In genomic region chr19:18282788-18283141, GRCh38 we compare ENCODE assay signal across 8 cellular contexts. TPM values are rescaled to one million over a fixed set of nuclear protein-coding genes. Genes with fewer than 3 reads are reported as not detected.
A peak's percentile ranks its signal among the peaks of the same experiment; 100 is the strongest.
DNase-seq lines count a peak whose midpoint lies in the region; ATAC-seq, FAIRE-seq and TF ChIP-seq lines count a peak whose summit lies in the region.

No MANE protein-coding gene starts in this region.

- no peaks in the 10 kb centered on the region for H3K27me3 ChIP-seq in CD4-positive, alpha-beta T cell (ENCODE audit: control insufficient read depth, insufficient read depth, low read length)
- H3K27me3 ChIP-seq in OCI-LY3 (ENCODE audit: low read depth, low read length), result no peaks in the 10 kb centered on the region
- no peaks in the 10 kb centered on the region for H3K27me3 ChIP-seq in neural progenitor cell

- no peak for TF ChIP-seq CTCF in CD4-positive, alpha-beta T cell (IDR thresholded peaks at IDR 0.05)
- TF ChIP-seq CTCF in OCI-LY3 (IDR thresholded peaks at IDR 0.05; ENCODE audit: low read depth, low read length) (no peak), choroid plexus epithelial cell (conservative IDR thresholded peaks at IDR 0.05; ENCODE audit: low read depth, low read length) (no peak), neural progenitor cell (IDR thresholded peaks at IDR 0.05) (no peak)

- H4K20me1 ChIP-seq in OCI-LY3 (ENCODE audit: insufficient read depth, low read length), result peaks cover 16% of the 10 kb centered on the region
- H4K20me1 ChIP-seq in neural progenitor cell (ENCODE audit: low read depth), result peaks cover 30% of the 10 kb centered on the region

- H3K27me3 Mint-ChIP-seq in CD4-positive, alpha-beta T cell, result peaks cover 9% of the 10 kb centered on the region
- peaks cover 24% of the 10 kb centered on the region for H3K27me3 Mint-ChIP-seq in neural progenitor cell (ENCODE audit: insufficient read depth, low read depth)

- peaks cover 42% of the 10 kb centered on the region for H3K79me2 ChIP-seq in OCI-LY3 (ENCODE audit: low read length)
- peaks cover 35% of the 10 kb centered on the region for H3K79me2 ChIP-seq in neural progenitor cell (ENCODE audit: low read depth)

- H3F3A ChIP-seq in neural progenitor cell (ENCODE audit: low read depth), result peaks cover 63% of the 10 kb centered on the region

- H3K4me3 ChIP-seq in OCI-LY3 (ENCODE audit: low read length) (peak overlapping the region; percentile 79), choroid plexus epithelial cell (ENCODE audit: low read depth, low read length) (peak overlapping the region; percentile 53), neural progenitor cell (peak overlapping the region; percentile 64)

- H3K4me2 ChIP-seq in OCI-LY3 (ENCODE audit: low read length) (peak overlapping the region; percentile 99), neural progenitor cell (peak overlapping the region; percentile 83)

- peaks cover 59% of the 10 kb centered on the region for H3K4me1 Mint-ChIP-seq in CD4-positive, alpha-beta T cell (ENCODE audit: low read depth)
- H3K4me1 Mint-ChIP-seq in neural progenitor cell, result peaks cover 47% of the 10 kb centered on the region

- peaks cover 2% of the 10 kb centered on the region for H3K9me3 Mint-ChIP-seq in CD4-positive, alpha-beta T cell
- H3K9me3 Mint-ChIP-seq in neural progenitor cell, result peaks cover 4% of the 10 kb centered on the region

- peak overlapping the region; percentile 97 for H3K27ac ChIP-seq in CD4-positive, alpha-beta T cell (ENCODE audit: low read depth, low read length)
- H3K27ac ChIP-seq in OCI-LY3 (ENCODE audit: low read length) (peak overlapping the region; percentile 88), neural progenitor cell (peak overlapping the region; percentile 99)

- H3K4me1 ChIP-seq in OCI-LY3 (ENCODE audit: low read length) (peaks cover 27% of the 10 kb centered on the region), neural progenitor cell (peaks cover 4% of the 10 kb centered on the region)

- peaks cover 20% of the 10 kb centered on the region for H3K36me3 ChIP-seq in OCI-LY3 (replicated peaks; ENCODE audit: low read depth, low read length)
- H3K36me3 ChIP-seq in neural progenitor cell, result no peaks in the 10 kb centered on the region

- H2AFZ ChIP-seq in OCI-LY3 (ENCODE audit: low read depth, low read length) (no peak overlapping the region), neural progenitor cell (replicated peaks) (no peak overlapping the region)

- POLR2A ChIA-PET in CD4-positive, alpha-beta T cell (lab: Charles Lee), result interaction anchor here (1.2 to 18.2 kb wide), 6 partner anchors 9 to 259 kb away, joined by 3 to 761 read pairs (median 212); partner anchors contain the start of genes LSM4, RAB3A and SSBP4

- H3K36me3 Mint-ChIP-seq in CD4-positive, alpha-beta T cell (ENCODE audit: low read depth), result peaks cover 29% of the 10 kb centered on the region
- peaks cover 11% of the 10 kb centered on the region for H3K36me3 Mint-ChIP-seq in neural progenitor cell

- DNase-seq in CD4-positive, alpha-beta T cell, result no peak
- DNase-seq in choroid plexus epithelial cell (ENCODE audit: low read depth) (no peak), neural progenitor cell (ENCODE audit: low spot score) (no peak), GM19239 (ENCODE audit: insufficient read length, low spot score) (no peak), urothelium cell line (ENCODE audit: low spot score) (no peak), D341Med (ENCODE audit: low spot score) (no peak)

- H3K9ac ChIP-seq in OCI-LY3 (ENCODE audit: low read length), result peak overlapping the region; percentile 92
- H3K9ac ChIP-seq in neural progenitor cell, result no peak overlapping the region

- peak overlapping the region; percentile 92 for H3K4me3 Mint-ChIP-seq in CD4-positive, alpha-beta T cell
- peak overlapping the region; percentile 88 for H3K4me3 Mint-ChIP-seq in neural progenitor cell

- no peak for FAIRE-seq in GM19239 (lab: Jason Lieb, UNC)
- FAIRE-seq in urothelium cell line (lab: Jason Lieb, UNC), result no peak

- no peak for ATAC-seq in CD4-positive, alpha-beta T cell (ENCODE audit: poor library complexity)
- ATAC-seq in HG02571 (IDR thresholded peaks at IDR 0.05; ENCODE audit: unreplicated experiment), result no peak

- no peaks in the 10 kb centered on the region for H3K9me3 ChIP-seq in CD4-positive, alpha-beta T cell (ENCODE audit: control insufficient read depth, low read length)
- H3K9me3 ChIP-seq in OCI-LY3 (ENCODE audit: insufficient read depth, low read length) (no peaks in the 10 kb centered on the region), neural progenitor cell (ENCODE audit: low read depth) (no peaks in the 10 kb centered on the region)

- intact Hi-C loops in CD4-positive, alpha-beta T cell (cut with DNase I, micrococcal nuclease), result loop anchor here in 1 of 2 experiments (1.0 kb wide), 2 partner anchors 22 to 40 kb away; no protein-coding TSS in a partner anchor

- CTCF ChIA-PET in CD4-positive, alpha-beta T cell (lab: Charles Lee), result interaction anchor here (5.3 kb wide), 1 partner anchor 21 kb away, joined by 78 read pairs; no protein-coding TSS in a partner anchor

- peak overlapping the region; percentile 100 for H3K27ac Mint-ChIP-seq in CD4-positive, alpha-beta T cell
- H3K27ac Mint-ChIP-seq in neural progenitor cell, result peak overlapping the region; percentile 98

RNA-seq across cellular contexts. Expression of gene JUND, which starts 1.3 kb away (rescaled TPM):
- 1,000 to 10,000 TPM; 1,827 to 1,976 TPM for total RNA-seq in CD4-positive, alpha-beta T cell
- 51.7 and 107 TPM in 2 replicates for total RNA-seq in neural progenitor cell (ENCODE audit: low replicate concordance)

RNA-seq across cellular contexts. Expression of gene IQCN, which starts 8.5 kb away (rescaled TPM):
- total RNA-seq in CD4-positive, alpha-beta T cell, result 10 to 100 TPM; 18.1 to 18.7 TPM
- 0.11 and 1.4 TPM in 2 replicates for total RNA-seq in neural progenitor cell (ENCODE audit: low replicate concordance)

RNA-seq across cellular contexts. Expression of gene LSM4, which starts 40.1 kb away (rescaled TPM):
- total RNA-seq in CD4-positive, alpha-beta T cell, result 10 to 100 TPM; 40.2 to 47.4 TPM
- total RNA-seq in neural progenitor cell (ENCODE audit: low replicate concordance), result 440 and 768 TPM in 2 replicates

RNA-seq across cellular contexts. Expression of gene PDE4C, which starts 56.5 kb away (rescaled TPM):
- total RNA-seq in CD4-positive, alpha-beta T cell, result not detected
- total RNA-seq in neural progenitor cell (ENCODE audit: low replicate concordance), result 0.28 and 0.62 TPM in 2 replicates

RNA-seq across cellular contexts. Expression of gene PGPEP1, which starts 57.6 kb away (rescaled TPM):
- total RNA-seq in CD4-positive, alpha-beta T cell, result 10 to 100 TPM; 24.4 to 25.9 TPM
- total RNA-seq in neural progenitor cell (ENCODE audit: low replicate concordance), result 2.1 and 5.7 TPM in 2 replicates

Comparison
In these comparisons a context has a peak if more than half of its experiments do, and no peak if none do; other contexts are left out.
1. RNA of gene JUND, which starts 1.3 kb away (total RNA-seq): 1,827 to 1,976 TPM in CD4-positive, alpha-beta T cell; 51.7 to 107 TPM in neural progenitor cell; every median in the first group is over 10 times any median in the second.
2. Peak in every context shown above with its lines, with median percentiles within 50 percentile points of each other: H3K27ac ChIP-seq and H3K4me3 ChIP-seq.